ENCODE assay signal across 1 cellular context in genomic region chr15:82093774-82094211, GRCh38.
TF ChIP-seq lines count a peak whose summit lies in the region.

No MANE protein-coding gene starts in this region.

TF ChIP-seq in K562, 482 proteins besides CTCF, POLR2A, EP300 and RAD21 (continued from another document and continues in another):
- no peak for TF ChIP-seq HOMEZ (CRISPR knock-in tag; IDR thresholded peaks at IDR 0.05)
- TF ChIP-seq FOXK2 (conservative IDR thresholded peaks at IDR 0.05 in 1 of 2, IDR thresholded peaks at IDR 0.05 in 1 of 2; ENCODE audit: low read depth in 2 of 2), result peak; percentile 55 to 75
- no peak for TF ChIP-seq NFXL1 (CRISPR knock-in tag; IDR thresholded peaks at IDR 0.05)
- no peak for TF ChIP-seq DEAF1 (CRISPR knock-in tag; IDR thresholded peaks at IDR 0.05)
- TF ChIP-seq CEBPZ (IDR thresholded peaks at IDR 0.05; ENCODE audit: borderline replicate concordance, low read depth, low read length), result no peak
- TF ChIP-seq XRCC5 (IDR thresholded peaks at IDR 0.05; ENCODE audit: low read depth, low read length), result no peak
- no peak for TF ChIP-seq KLF6 (CRISPR knock-in tag; IDR thresholded peaks at IDR 0.05; ENCODE audit: borderline replicate concordance)
- TF ChIP-seq TAF9B (IDR thresholded peaks at IDR 0.05; ENCODE audit: partially characterized antibody), result no peak
- TF ChIP-seq ZNF24 (IDR thresholded peaks at IDR 0.05), result peak; percentile 30; the same call in 1 of the 2 replicates
- TF ChIP-seq ZNF778 (CRISPR knock-in tag; IDR thresholded peaks at IDR 0.05), result no peak
- TF ChIP-seq FOXA1 (IDR thresholded peaks at IDR 0.05; ENCODE audit: borderline replicate concordance), result no peak
- TF ChIP-seq HDAC1 (IDR thresholded peaks at IDR 0.05), result peak in 1 of 2 experiments; percentile 75; a peak in 1 of 4 replicates
- TF ChIP-seq ID3 (CRISPR knock-in tag; IDR thresholded peaks at IDR 0.05), result no peak
- no peak for TF ChIP-seq ID3 (tag; IDR thresholded peaks at IDR 0.05)
- no peak for TF ChIP-seq MBD2 (IDR thresholded peaks at IDR 0.05; ENCODE audit: borderline replicate concordance, low read depth)
- TF ChIP-seq ZNF280B (CRISPR knock-in tag; IDR thresholded peaks at IDR 0.05), result no peak
- TF ChIP-seq RCOR1 (IDR thresholded peaks at IDR 0.05; ENCODE audit: borderline replicate concordance in 1 of 2, low read depth in 2 of 2, low read length in 2 of 2), result peak in 1 of 2 experiments; percentile 99; a peak in 2 of 4 replicates
- TF ChIP-seq HDGF (IDR thresholded peaks at IDR 0.05), result no peak
- no peak for TF ChIP-seq BRF1 (IDR thresholded peaks at IDR 0.05; ENCODE audit: borderline replicate concordance, extremely low read depth, insufficient read length)
- no peak for TF ChIP-seq ESRRA (IDR thresholded peaks at IDR 0.05; ENCODE audit: borderline replicate concordance, low read depth)
- no peak for TF ChIP-seq GTF2A2 (tag; IDR thresholded peaks at IDR 0.05)
- TF ChIP-seq ETV1 (tag; conservative IDR thresholded peaks at IDR 0.05; ENCODE audit: low read depth), result peak; percentile 56; the same call in 1 of the 2 replicates
- no peak for TF ChIP-seq BRD9 (IDR thresholded peaks at IDR 0.05; ENCODE audit: low read depth, partially characterized antibody)
- no peak for TF ChIP-seq FOXK1 (CRISPR knock-in tag; IDR thresholded peaks at IDR 0.05; ENCODE audit: borderline replicate concordance)
- TF ChIP-seq THRAP3 (IDR thresholded peaks at IDR 0.05; ENCODE audit: borderline replicate concordance), result no peak
- peak; percentile 98 for TF ChIP-seq ATF3 (IDR thresholded peaks at IDR 0.05)
- peak; percentile 79; the same call in 1 of the 2 replicates for TF ChIP-seq ATF3 (CRISPR knock-in tag; conservative IDR thresholded peaks at IDR 0.05)
- TF ChIP-seq NONO (IDR thresholded peaks at IDR 0.05; ENCODE audit: low read depth in 2 of 2, low read length in 1 of 2), result no peak
- peak; percentile 91 for TF ChIP-seq RREB1 (CRISPR knock-in tag; IDR thresholded peaks at IDR 0.05)
- 0 out of 2 replicates have a peak, but pooled peaks have one; percentile 24 for TF ChIP-seq NFE2 (IDR thresholded peaks at IDR 0.05; ENCODE audit: low read depth)
- TF ChIP-seq TCF7L2 (IDR thresholded peaks at IDR 0.05; ENCODE audit: low read depth, low read length), result no peak
- TF ChIP-seq E2F3 (CRISPR knock-in tag; IDR thresholded peaks at IDR 0.05), result no peak
- TF ChIP-seq ZNF589 (CRISPR knock-in tag; IDR thresholded peaks at IDR 0.05; ENCODE audit: low read depth), result no peak
- TF ChIP-seq GABPA (tag; conservative IDR thresholded peaks at IDR 0.05; ENCODE audit: low read depth), result no peak; the same call in 1 of the 2 replicates
- TF ChIP-seq ZEB2 (IDR thresholded peaks at IDR 0.05), result peak; percentile 81
- no peak for TF ChIP-seq ZNF444 (CRISPR knock-in tag; IDR thresholded peaks at IDR 0.05)
- no peak for TF ChIP-seq HLTF (IDR thresholded peaks at IDR 0.05)
